Comparison of ENCODE assay signal across 8 cellular contexts in genomic region chr11:107549253-107549953, GRCh38. TPM values are rescaled to one million over a fixed set of nuclear protein-coding genes. Genes with fewer than 3 reads are reported as not detected.
A peak's percentile ranks its signal among the peaks of the same experiment; 100 is the strongest.
DNase-seq lines count a peak whose midpoint lies in the region; ATAC-seq, FAIRE-seq and TF ChIP-seq lines count a peak whose summit lies in the region.

No MANE protein-coding gene starts in this region.

- DNase-seq in activated CD8-positive, alpha-beta memory T cell treated with anti-CD3 and anti-CD28 coated beads, Interleukin-2, amount 50 U/mL, for 4 hours, result peak; percentile 22
- DNase-seq in activated CD8-positive, alpha-beta memory T cell treated with anti-CD3 and anti-CD28 coated beads for 24 hours, result no peak
- DNase-seq in HAP-1 (ENCODE audit: low spot score in 2 of 2) (peak; percentile 25 to 35), NCI-H748 treated with DMSO at 0.1 percent for 48 hours (lab: John Stamatoyannopoulos, UW) (peak; percentile 0), astrocyte of the hippocampus (ENCODE audit: low read depth, low spot score) (peak; percentile 61), kidney (no peak), upper lobe of left lung (no peak), HK-2 (ENCODE audit: unreplicated experiment) (no peak)

- no peak overlapping the region for H3K9ac ChIP-seq in kidney (ENCODE audit: low read length in 2 of 2)

- intact Hi-C loops in kidney (cut with DNase I), result no loop called here

- no peak for TF ChIP-seq POLR2A in upper lobe of left lung (IDR thresholded peaks at IDR 0.05)

- H3K4me1 ChIP-seq in HAP-1 (no peaks in the 10 kb centered on the region; the same call in 1 of the 2 replicates), kidney (ENCODE audit: control insufficient read depth in 1 of 2, insufficient read depth in 1 of 2, low read depth in 1 of 2, low read length in 2 of 2) (peaks cover 3% of the 10 kb centered on the region in 2 donors), upper lobe of left lung (peaks cover 0 to 17% (median 4%) of the 10 kb centered on the region in 4 donors)

- H3K27ac ChIP-seq in kidney (ENCODE audit: low read depth in 2 of 2, low read length in 2 of 2) (no peak overlapping the region), upper lobe of left lung (peak overlapping the region in 1 of 4 donors; percentile 50)

- no peak for TF ChIP-seq EP300 in upper lobe of left lung (IDR thresholded peaks at IDR 0.05)

- FAIRE-seq in kidney (lab: Jason Lieb, UNC), result peak; percentile 89

- ATAC-seq in upper lobe of left lung (ENCODE audit: low FRiP score in 2 of 2), result peak; percentile 69 to 78

- no peaks in the 10 kb centered on the region for H3K9me3 ChIP-seq in HAP-1
- no peaks in the 10 kb centered on the region for H3K9me3 ChIP-seq in kidney (ENCODE audit: control insufficient read depth in 1 of 2, low read length in 2 of 2)
- no peaks in the 10 kb centered on the region for H3K9me3 ChIP-seq in upper lobe of left lung

- H3K36me3 ChIP-seq in HAP-1 (replicated peaks) (peaks cover 8% of the 10 kb centered on the region), kidney (ENCODE audit: control insufficient read depth in 1 of 2, insufficient read depth in 2 of 2, low read length in 2 of 2) (no peaks in the 10 kb centered on the region), upper lobe of left lung (peaks cover 0 to 47% (median 1%) of the 10 kb centered on the region in 4 donors)

- peak; percentile 82 for TF ChIP-seq CTCF in kidney (IDR thresholded peaks at IDR 0.05; ENCODE audit: borderline replicate concordance, extremely low read depth, insufficient read depth)
- peak; percentile 50 to 77 (median 67) for TF ChIP-seq CTCF in upper lobe of left lung (IDR thresholded peaks at IDR 0.05)

- H3K27me3 ChIP-seq in HAP-1 (ENCODE audit: low read depth), result no peaks in the 10 kb centered on the region
- no peaks in the 10 kb centered on the region for H3K27me3 ChIP-seq in upper lobe of left lung

- in situ Hi-C loops in HAP-1 (cut with MboI; ENCODE audit: low sequenced_read_pairs), result no loop called here

- 59 to 64% methylated on average over 6 of the region's 6 CpGs for WGBS in upper lobe of left lung, 2 donors

- H3K4me3 ChIP-seq in HAP-1, result no peak overlapping the region
- H3K4me3 ChIP-seq in kidney (ENCODE audit: low read length in 2 of 2), result no peak overlapping the region
- no peak overlapping the region for H3K4me3 ChIP-seq in upper lobe of left lung

RNA-seq across cellular contexts. Expression of gene ALKBH8, which starts 16.1 kb away (rescaled TPM):
- 9.4 TPM for total RNA-seq in kidney
- 3.8 TPM for polyA plus RNA-seq in kidney (ENCODE audit: insufficient read depth, low read depth, low replicate concordance)
- total RNA-seq in upper lobe of left lung, result 10 to 100 TPM in 1 of 6 donors, 1 to 10 TPM in 5; 2.1 to 10.9 (median 6.5) TPM

RNA-seq across cellular contexts. Expression of gene ELMOD1, which starts 41.5 kb away (rescaled TPM):
- total RNA-seq in kidney (0.47 TPM), upper lobe of left lung (1 to 10 TPM in 2 of 6 donors, under 1 TPM in 2, not detected in 2; 0.15 to 2.3 (median 0.81) TPM)
- 2.6 TPM for polyA plus RNA-seq in kidney (ENCODE audit: insufficient read depth, low read depth, low replicate concordance)

Comparison
In these comparisons a context has a peak if more than half of its experiments do, and no peak if none do; other contexts are left out.
1. DNase-seq: peak in activated CD8-positive, alpha-beta memory T cell treated with anti-CD3 and anti-CD28 coated beads, Interleukin-2, amount 50 U/mL, for 4 hours (single experiment), HAP-1 (2 of 2), NCI-H748 treated with DMSO at 0.1 percent for 48 hours (single experiment) and astrocyte of the hippocampus (single experiment); none in activated CD8-positive, alpha-beta memory T cell treated with anti-CD3 and anti-CD28 coated beads for 24 hours (single experiment), kidney (single experiment), upper lobe of left lung (0 of 2) and HK-2 (single experiment).